ENCODE assay signal across 29 cellular contexts in the genomic region with DNA sequence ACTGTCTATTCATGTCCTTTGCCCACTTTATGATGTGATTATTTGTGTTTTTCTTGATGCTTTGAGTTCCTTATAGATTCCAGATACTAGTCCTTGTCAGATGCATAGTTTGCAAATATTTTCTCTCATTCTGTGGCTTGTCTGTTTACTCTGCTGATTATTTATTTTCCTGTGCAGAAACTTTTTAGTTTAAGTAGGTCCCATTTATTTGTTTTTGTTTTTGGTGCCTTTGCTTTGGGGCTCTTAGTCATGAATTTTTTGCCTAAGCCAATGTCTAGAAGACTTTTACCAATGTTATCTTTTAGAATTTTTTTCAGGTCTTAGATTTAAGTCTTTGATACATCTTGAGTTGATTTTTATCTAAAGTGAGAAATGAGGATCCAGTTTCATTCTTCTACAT.
"Had no signal": no experiment of that assay in that cellular context is flagged by ENCODE, and none has a peak within 500 bp of the region (broad histone marks: within the 10 kb centered on the region; RNA-seq: fewer than 3 reads in every experiment).

No MANE protein-coding gene starts in this region.

- H3K4me2 ChIP-seq: smooth muscle cell had no signal

- ATAC-seq: foreskin keratinocyte; heart left ventricle; naive thymus-derived CD4-positive, alpha-beta T cell; psoas muscle had no signal

- H3K27me3 ChIP-seq: breast epithelium, foreskin keratinocyte, heart left ventricle, sigmoid colon, suprapubic skin, tibial nerve had no signal

- FAIRE-seq: colon, urothelium cell line had no signal

- H3K4me1 ChIP-seq: breast epithelium, foreskin keratinocyte, heart left ventricle, parathyroid adenoma, psoas muscle, sigmoid colon, suprapubic skin, tibial nerve had no signal

- H3K79me2 ChIP-seq: parathyroid adenoma had no signal

- DNase-seq: activated CD4-positive, alpha-beta T cell treated with anti-CD3 and anti-CD28 coated beads for 4 hours; activated CD4-positive, alpha-beta T cell treated with anti-CD3 and anti-CD28 coated beads, Interleukin-2, amount 50 U/mL, for 48 hours; activated CD4-positive, CD25-positive, alpha-beta regulatory T cell; activated CD8-positive, alpha-beta memory T cell treated with anti-CD3 and anti-CD28 coated beads for 24 hours; activated gamma-delta T cell; activated naive CD4-positive, alpha-beta T cell treated with anti-CD3 and anti-CD28 coated beads, Interleukin-2, amount 10 ng/mL, durations not matched to agents 7 days and 5 days; activated naive CD8-positive, alpha-beta T cell treated with anti-CD3 and anti-CD28 coated beads, Interleukin-2, amount 10 ng/mL, durations not matched to agents 7 days and 5 days; amniotic stem cell; dermis blood vessel endothelial cell; effector CD8-positive, alpha-beta T cell; erythroblast; foreskin keratinocyte; heart left ventricle; hypothalamus; immature natural killer cell; midbrain; naive thymus-derived CD4-positive, alpha-beta T cell; nucleus accumbens; psoas muscle; sigmoid colon; stimulated activated naive CD4-positive, alpha-beta T cell; T-helper 1 cell had no signal

- H2AFZ ChIP-seq: parathyroid adenoma had no signal

- H3K9me3 ChIP-seq: breast epithelium, heart left ventricle, psoas muscle, sigmoid colon, suprapubic skin, tibial nerve had no signal

- H3K27ac ChIP-seq: breast epithelium, foreskin keratinocyte, heart left ventricle, parathyroid adenoma, psoas muscle, sigmoid colon, suprapubic skin, tibial nerve had no signal

- H3K9ac ChIP-seq: parathyroid adenoma had no signal

- H3K4me3 ChIP-seq: breast epithelium, heart left ventricle, psoas muscle, sigmoid colon, smooth muscle cell, suprapubic skin, tibial nerve had no signal

- H3K36me3 ChIP-seq: breast epithelium, heart left ventricle, sigmoid colon, suprapubic skin, tibial nerve had no signal
